Comparison of ENCODE assay signal across 13 cellular contexts in genomic region chr10:78889536-78890063, GRCh38.
"Had no signal": no experiment of that assay in that cellular context is flagged by ENCODE, and none has a peak within 500 bp of the region (broad histone marks: within the 10 kb centered on the region; RNA-seq: fewer than 3 reads in every experiment).

No MANE protein-coding gene starts in this region.

- DNase-seq: activated CD4-positive, alpha-beta T cell treated with anti-CD3 and anti-CD28 coated beads, Interleukin-2, amount 10 ng/mL, durations not matched to agents 24 days and 14 days; activated CD8-positive, alpha-beta T cell treated with anti-CD3 and anti-CD28 coated beads for 36 hours; activated naive CD4-positive, alpha-beta T cell treated with anti-CD3 and anti-CD28 coated beads for 36 hours; activated T-cell treated with anti-CD3 and anti-CD28 coated beads, Interleukin-2, amount 50 U/mL, for 1 hour; body of pancreas; effector memory CD8-positive, alpha-beta T cell; foreskin keratinocyte; stimulated activated CD4-positive, alpha-beta T cell treated with anti-CD3 and anti-CD28 coated beads, Interleukin-12 subunit alpha, Interleukin-12 subunit beta, amount 100 ng/mL, for 4 hours; stimulated activated CD4-positive, alpha-beta T cell treated with anti-CD3 and anti-CD28 coated beads, Interleukin-1b, Interleukin-23, amount 100 ng/mL, for 48 hours; stimulated activated CD8-positive, alpha-beta memory T cell treated with anti-CD3 and anti-CD28 coated beads, Interleukin-4, amount 100 ng/mL, for 48 hours; stimulated activated naive CD4-positive, alpha-beta T cell had no signal

- H3K4me1 ChIP-seq: body of pancreas, foreskin keratinocyte, right atrium auricular region had no signal

- H3K9me3 ChIP-seq: body of pancreas had no signal

- H3K27ac ChIP-seq: body of pancreas, epithelial cell of prostate, foreskin keratinocyte, right atrium auricular region had no signal

- H3K4me3 ChIP-seq: body of pancreas, right atrium auricular region had no signal

- H3K36me3 ChIP-seq: right atrium auricular region had no signal

- H3K27me3 ChIP-seq: body of pancreas, foreskin keratinocyte, right atrium auricular region had no signal
